Comparison of ENCODE assay signal across 8 cellular contexts in the genomic region with DNA sequence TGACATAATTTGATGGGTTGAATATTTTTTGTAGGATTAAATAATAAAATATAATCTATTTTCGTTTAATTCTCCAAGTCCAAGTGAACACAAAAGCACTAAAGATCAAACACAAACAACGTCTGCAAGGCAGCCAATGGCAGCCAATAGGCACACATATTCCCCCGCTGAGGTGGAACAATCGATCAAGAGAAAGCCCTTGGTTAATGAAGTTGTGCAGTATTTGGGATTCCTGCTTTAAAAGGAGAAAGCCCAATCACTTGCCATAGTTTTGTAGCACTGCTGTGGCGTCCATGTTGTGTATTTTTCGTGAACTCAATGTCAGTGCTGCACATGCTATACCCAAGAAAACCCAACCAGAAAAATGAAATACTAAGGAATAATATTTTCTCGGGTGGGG. TPM values are rescaled to one million over a fixed set of nuclear protein-coding genes. Genes with fewer than 3 reads are reported as not detected.
DNase-seq lines count a peak whose midpoint lies in the region; ATAC-seq and TF ChIP-seq lines count a peak whose summit lies in the region.

No MANE protein-coding gene starts in this region.

- DNase-seq in NCI-H1092 treated with DMSO at 0.1 percent for 48 hours (lab: John Stamatoyannopoulos, UW) (peak; percentile 26), breast epithelium (ENCODE audit: low spot score in 2 of 2) (no peak), globus pallidus (ENCODE audit: low spot score) (no peak), glomerular visceral epithelial cell (ENCODE audit: extremely low spot score) (no peak)

- no peak for ATAC-seq in GM19328 (IDR thresholded peaks at IDR 0.05; ENCODE audit: unreplicated experiment)
- no peak for ATAC-seq in GM21526 (IDR thresholded peaks at IDR 0.05; ENCODE audit: low FRiP score, unreplicated experiment)

- H3K4me1 ChIP-seq in ES-I3 (ENCODE audit: insufficient read depth, low read length) (peaks cover 12% of the 10 kb centered on the region; the same call in 1 of the 2 replicates), breast epithelium (peaks cover 0 to 4% of the 10 kb centered on the region in 2 donors), neutrophil (ENCODE audit: control insufficient read depth in 1 of 2, insufficient read depth in 1 of 2, low read depth in 1 of 2, low read length in 1 of 2) (peaks cover 59 to 63% of the 10 kb centered on the region in 2 experiments)

- H3K9me3 ChIP-seq in ES-I3 (ENCODE audit: control insufficient read depth, insufficient read depth, low read length) (no peaks in the 10 kb centered on the region), breast epithelium (no peaks in the 10 kb centered on the region), neutrophil (no peaks in the 10 kb centered on the region)

- H3K36me3 ChIP-seq in ES-I3 (ENCODE audit: insufficient read depth, low read length): no peaks in the 10 kb centered on the region
- no peaks in the 10 kb centered on the region for H3K36me3 ChIP-seq in breast epithelium
- peaks cover 8% of the 10 kb centered on the region for H3K36me3 ChIP-seq in neutrophil

- no peak for TF ChIP-seq CTCF in breast epithelium (IDR thresholded peaks at IDR 0.05)
- TF ChIP-seq CTCF in neutrophil (IDR thresholded peaks at IDR 0.05): no peak

- H3K27ac ChIP-seq in breast epithelium (no peak overlapping the region), neutrophil (peak overlapping the region; percentile 96)

- H3K9ac ChIP-seq in ES-I3 (ENCODE audit: low read depth, low read length): peak overlapping the region; percentile 89; the same call in 1 of the 2 replicates

- H3K4me3 ChIP-seq in breast epithelium (peak overlapping the region in 2 of 3 donors; percentile 70 to 75), neutrophil (ENCODE audit: low read depth in 1 of 2, low read length in 1 of 2) (peak overlapping the region; percentile 89 to 95)

- intact Hi-C loops in breast epithelium (cut with DNase I; ENCODE audit: low total_unique reads): no loop called here

- H3K27me3 ChIP-seq in breast epithelium: no peaks in the 10 kb centered on the region
- no peaks in the 10 kb centered on the region for H3K27me3 ChIP-seq in neutrophil

- TF ChIP-seq POLR2A in breast epithelium (IDR thresholded peaks at IDR 0.05): no peak

RNA-seq across cellular contexts. Expression of gene DHRS7, which starts 1.5 kb away (rescaled TPM):
- 10 to 100 TPM; 85.9 to 92.8 (median 89.8) TPM for total RNA-seq in breast epithelium
